8 cellular contexts compared by ENCODE assay signal in genomic region chr1:185157599-185158469, GRCh38. TPM values are rescaled to one million over a fixed set of nuclear protein-coding genes. Genes with fewer than 3 reads are reported as not detected.
DNase-seq lines count a peak whose midpoint lies in the region; ATAC-seq, FAIRE-seq and TF ChIP-seq lines count a peak whose summit lies in the region.

No MANE protein-coding gene starts in this region.

- no peaks in the 10 kb centered on the region for H4K20me1 ChIP-seq in SU-DHL-6 (ENCODE audit: low read depth, low read length)

- no peak for ATAC-seq in A549

- H3K4me1 ChIP-seq in A549 (peaks cover 20% of the 10 kb centered on the region), neuronal stem cell (ENCODE audit: control insufficient read depth in 2 of 2, insufficient read depth in 1 of 2, low read depth in 1 of 2, low read length in 2 of 2) (peaks cover 2 to 7% of the 10 kb centered on the region in 2 donors)

- H2AFZ ChIP-seq in SU-DHL-6 (ENCODE audit: low read depth, low read length, severe bottlenecking) (peak overlapping the region; percentile 87), neuronal stem cell (ENCODE audit: low read length) (peak overlapping the region; percentile 99)

- H3K27ac ChIP-seq in A549 (peak overlapping the region; percentile 92 to 95), SU-DHL-6 (ENCODE audit: low read depth, low read length) (no peak overlapping the region), neuronal stem cell (replicated peaks; ENCODE audit: low read length) (no peak overlapping the region)

- TF ChIP-seq EP300 in A549 (IDR thresholded peaks at IDR 0.05): no peak

- TF ChIP-seq POLR2A in A549 (IDR thresholded peaks at IDR 0.05; ENCODE audit: low read length): no peak
- no peak for TF ChIP-seq POLR2A in erythroblast (IDR thresholded peaks at IDR 0.05; ENCODE audit: low read length)

- H3K4me2 ChIP-seq in A549: peak overlapping the region; percentile 98
- H3K4me2 ChIP-seq in SU-DHL-6 (ENCODE audit: low read depth, low read length, poor library complexity, severe bottlenecking): peak overlapping the region; percentile 88
- H3K4me2 ChIP-seq in neuronal stem cell (ENCODE audit: insufficient read depth, low read length, poor library complexity, severe bottlenecking): peak overlapping the region; percentile 63

- no peak overlapping the region for H2BK15ac ChIP-seq in neuronal stem cell (ENCODE audit: low read length)

- DNase-seq in A549 (ENCODE audit: low read depth in 1 of 2, low spot score in 1 of 2) (peak in 1 of 2 experiments; percentile 1), erythroblast (lab: John Stamatoyannopoulos, UW) (peak; percentile 54 to 56), neuronal stem cell (ENCODE audit: low spot score) (peak; percentile 8), kidney glomerular epithelial cell (lab: John Stamatoyannopoulos, UW) (no peak), GM10266 (ENCODE audit: extremely low spot score) (no peak)
- DNase-seq in stimulated activated CD4-positive, alpha-beta T cell treated with anti-CD3 and anti-CD28 coated beads, Interleukin-15, amount 100 ng/mL, for 24 hours: no peak

- no peaks in the 10 kb centered on the region for H3K36me3 ChIP-seq in SU-DHL-6 (ENCODE audit: low read length)
- peaks cover 0 to 2% of the 10 kb centered on the region in 2 donors for H3K36me3 ChIP-seq in neuronal stem cell (replicated peaks in 1 of 2; ENCODE audit: control insufficient read depth in 2 of 2, insufficient read depth in 2 of 2, low read length in 2 of 2)

- TF ChIP-seq CTCF in A549 (IDR thresholded peaks at IDR 0.05) (no peak), GM12875 (IDR thresholded peaks at IDR 0.05; ENCODE audit: borderline replicate concordance, insufficient read depth, low read depth, low read length) (no peak), SU-DHL-6 (IDR thresholded peaks at IDR 0.05; ENCODE audit: insufficient read depth, low read length, poor library complexity, severe bottlenecking) (no peak), GM10266 (IDR thresholded peaks at IDR 0.05; ENCODE audit: control insufficient read depth, insufficient read depth, low read depth, missing control alignments) (no peak)

- H2AK5ac ChIP-seq in neuronal stem cell (ENCODE audit: low read depth, low read length): no peak overlapping the region

- H3K27me3 ChIP-seq in SU-DHL-6 (ENCODE audit: low read length): no peaks in the 10 kb centered on the region
- H3K27me3 ChIP-seq in neuronal stem cell (ENCODE audit: control insufficient read depth in 3 of 3, insufficient read depth in 3 of 3, low read depth in 1 of 3, low read length in 3 of 3): no peaks in the 10 kb centered on the region

- peak overlapping the region; percentile 78 for H3K9ac ChIP-seq in SU-DHL-6 (ENCODE audit: low read length)
- H3K9ac ChIP-seq in neuronal stem cell (ENCODE audit: low read depth, low read length, poor library complexity): peak overlapping the region; percentile 25

- H4K91ac ChIP-seq in neuronal stem cell (ENCODE audit: low read depth, low read length, poor library complexity): no peak overlapping the region

- H3K14ac ChIP-seq in neuronal stem cell (ENCODE audit: low read length): no peak overlapping the region

- no peaks in the 10 kb centered on the region; the same call in 1 of the 2 replicates for H3K79me2 ChIP-seq in SU-DHL-6 (ENCODE audit: insufficient read depth, low read length)

- 4% methylated on average over 20 of the region's 20 CpGs for WGBS in A549 (ENCODE audit: missing lambda C conversion rate)
- WGBS in neuronal stem cell (ENCODE audit: extremely low coverage in 2 of 2, insufficient read length in 2 of 2, insufficient replicate concordance in 1 of 2), 2 donors: no CpG with 5 or more reads among the region's 20 CpGs

- no peak overlapping the region for H2BK120ac ChIP-seq in neuronal stem cell (ENCODE audit: low read depth, low read length)

- no peak for TF ChIP-seq RAD21 in A549 (conservative IDR thresholded peaks at IDR 0.05 in 1 of 2, IDR thresholded peaks at IDR 0.05 in 1 of 2)

- no peaks in the 10 kb centered on the region for H3K9me2 ChIP-seq in SU-DHL-6 (replicated peaks; ENCODE audit: insufficient read depth, low read length)

- no peak overlapping the region for H2BK5ac ChIP-seq in neuronal stem cell (ENCODE audit: low read length)

- no peaks in the 10 kb centered on the region for H3F3A ChIP-seq in SU-DHL-6 (ENCODE audit: insufficient read depth)

- H3K9me3 ChIP-seq in A549 (no peaks in the 10 kb centered on the region), SU-DHL-6 (ENCODE audit: insufficient read depth, low read length) (no peaks in the 10 kb centered on the region), neuronal stem cell (replicated peaks in 1 of 2; ENCODE audit: control insufficient read depth in 2 of 2, insufficient read depth in 1 of 2, low read depth in 1 of 2, low read length in 2 of 2) (no peaks in the 10 kb centered on the region)

- H3K23ac ChIP-seq in neuronal stem cell (ENCODE audit: low read depth, low read length, poor library complexity): peak overlapping the region; percentile 98

- H3K18ac ChIP-seq in neuronal stem cell (ENCODE audit: low read length): no peak overlapping the region

- peaks cover 1% of the 10 kb centered on the region for H3K79me1 ChIP-seq in neuronal stem cell (ENCODE audit: low read depth, low read length)

- H4K8ac ChIP-seq in neuronal stem cell (ENCODE audit: low read depth, low read length): no peak overlapping the region

- CTCF ChIA-PET in A549 (lab: Yijun Ruan, JAX): interaction anchor here (0.8 to 2.5 kb wide), 6 partner anchors 9 to 173 kb away, joined by 3 to 21 read pairs (median 4); no protein-coding TSS in a partner anchor

- H3K4me3 ChIP-seq in A549: peak overlapping the region; percentile 86
- peak overlapping the region; percentile 90 for H3K4me3 ChIP-seq in GM12875 (ENCODE audit: low read depth, low read length)
- H3K4me3 ChIP-seq in SU-DHL-6 (ENCODE audit: insufficient read depth, low read length, poor library complexity, severe bottlenecking): peak overlapping the region; percentile 78
- H3K4me3 ChIP-seq in neuronal stem cell (ENCODE audit: low read length in 2 of 2): peak overlapping the region; percentile 70 to 95

- FAIRE-seq in A549 (lab: Jason Lieb, UNC): no peak

- POLR2A ChIA-PET in A549 (lab: Yijun Ruan, JAX): interaction anchor here (0.7 to 1.8 kb wide), 2 partner anchors 113 to 159 kb away, joined by 3 to 14 read pairs; partner anchors contain the start of genes IVNS1ABP and RNF2

- no peak overlapping the region for H3K4ac ChIP-seq in neuronal stem cell (ENCODE audit: low read length)

- no peak overlapping the region for H2BK12ac ChIP-seq in neuronal stem cell (ENCODE audit: low read length)

TF ChIP-seq in A549, 52 proteins besides CTCF, POLR2A, EP300 and RAD21 (continues in another document):
- TF ChIP-seq ZSCAN20 (CRISPR knock-in tag; IDR thresholded peaks at IDR 0.05): no peak
- TF ChIP-seq HOXB5 (CRISPR knock-in tag; IDR thresholded peaks at IDR 0.05): no peak
- no peak for TF ChIP-seq ATOH8 (CRISPR knock-in tag; IDR thresholded peaks at IDR 0.05; ENCODE audit: low read depth)
- TF ChIP-seq KDM1A (IDR thresholded peaks at IDR 0.05; ENCODE audit: low read depth): no peak
- no peak for TF ChIP-seq BCL3 (IDR thresholded peaks at IDR 0.05)
- TF ChIP-seq JUNB (IDR thresholded peaks at IDR 0.05): no peak
- TF ChIP-seq ZNF302 (CRISPR knock-in tag; IDR thresholded peaks at IDR 0.05): no peak
- no peak for TF ChIP-seq ELK1 (IDR thresholded peaks at IDR 0.05; ENCODE audit: low read depth, low read length)

RNA-seq across cellular contexts. Expression of gene SWT1, which starts 0.9 kb away (rescaled TPM):
- polyA plus RNA-seq in A549 (2011; rRNA removed) (2.2 and 2.4 TPM in 2 replicates), A549 (2017; fragmentation: RNase III; extraction: RNeasy Plus Mini Kit Qiagen cat#74134 plus additional on column Dnase treatment) (1.1 to 1.5 TPM (median 1.3 TPM) in 3 replicates)
- 0.27 and 0.30 TPM in 2 replicates for polyA plus RNA-seq in A549 (2012; cell fraction: cytosol; rRNA removed)
- polyA plus RNA-seq in A549 (2012; cell fraction: nucleus; rRNA removed): 0.24 and 0.31 TPM in 2 replicates
- polyA minus RNA-seq in A549 (2011; rRNA and poly(A)+ RNA removed): 0.83 and 0.87 TPM in 2 replicates
- 5.3 TPM for polyA plus RNA-seq in neuronal stem cell (2013, experiment 1 of 2)
- 5.1 TPM for polyA plus RNA-seq in neuronal stem cell (2013, experiment 2 of 2)

RNA-seq across cellular contexts. Expression of gene TRMT1L, which starts 1.1 kb away (rescaled TPM):
- 45.1 and 52.4 TPM in 2 replicates for polyA plus RNA-seq in A549 (2011; rRNA removed)
- 8.3 and 8.7 TPM in 2 replicates for polyA plus RNA-seq in A549 (2012; cell fraction: cytosol; rRNA removed)
- polyA plus RNA-seq in A549 (2012; cell fraction: nucleus; rRNA removed): 4.8 and 5.6 TPM in 2 replicates
- 14.9 to 17.3 TPM (median 16.1 TPM) in 3 replicates for polyA plus RNA-seq in A549 (2017; fragmentation: RNase III; extraction: RNeasy Plus Mini Kit Qiagen cat#74134 plus additional on column Dnase treatment)
- 26.2 and 27.1 TPM in 2 replicates for polyA minus RNA-seq in A549 (2011; rRNA and poly(A)+ RNA removed)
- polyA plus RNA-seq in neuronal stem cell (2013, experiment 1 of 2): 16.5 TPM
- 18.2 TPM for polyA plus RNA-seq in neuronal stem cell (2013, experiment 2 of 2)

Comparison
In these comparisons a context has a peak if more than half of its experiments do, and no peak if none do; other contexts are left out.
1. DNase-seq: peak in erythroblast (2 of 2) and neuronal stem cell (single experiment); none in kidney glomerular epithelial cell (single experiment), stimulated activated CD4-positive, alpha-beta T cell treated with anti-CD3 and anti-CD28 coated beads, Interleukin-15, amount 100 ng/mL, for 24 hours (single experiment) and GM10266 (single experiment).
2. H3K27ac ChIP-seq: peak in A549 (2 of 2); none in SU-DHL-6 (single experiment) and neuronal stem cell (single experiment).
3. Peak in every context shown above with its lines, with median percentiles within 50 percentile points of each other: H3K4me2 ChIP-seq and H3K4me3 ChIP-seq.